Comparison of ENCODE assay signal across 1 cellular context in genomic region chrX:69959712-69960111, GRCh38.
TF ChIP-seq lines count a peak whose summit lies in the region.

No MANE protein-coding gene starts in this region.

TF ChIP-seq in HepG2, 621 proteins besides CTCF, POLR2A, EP300 and RAD21 (continued from another document):
- TF ChIP-seq, protein P1, sequence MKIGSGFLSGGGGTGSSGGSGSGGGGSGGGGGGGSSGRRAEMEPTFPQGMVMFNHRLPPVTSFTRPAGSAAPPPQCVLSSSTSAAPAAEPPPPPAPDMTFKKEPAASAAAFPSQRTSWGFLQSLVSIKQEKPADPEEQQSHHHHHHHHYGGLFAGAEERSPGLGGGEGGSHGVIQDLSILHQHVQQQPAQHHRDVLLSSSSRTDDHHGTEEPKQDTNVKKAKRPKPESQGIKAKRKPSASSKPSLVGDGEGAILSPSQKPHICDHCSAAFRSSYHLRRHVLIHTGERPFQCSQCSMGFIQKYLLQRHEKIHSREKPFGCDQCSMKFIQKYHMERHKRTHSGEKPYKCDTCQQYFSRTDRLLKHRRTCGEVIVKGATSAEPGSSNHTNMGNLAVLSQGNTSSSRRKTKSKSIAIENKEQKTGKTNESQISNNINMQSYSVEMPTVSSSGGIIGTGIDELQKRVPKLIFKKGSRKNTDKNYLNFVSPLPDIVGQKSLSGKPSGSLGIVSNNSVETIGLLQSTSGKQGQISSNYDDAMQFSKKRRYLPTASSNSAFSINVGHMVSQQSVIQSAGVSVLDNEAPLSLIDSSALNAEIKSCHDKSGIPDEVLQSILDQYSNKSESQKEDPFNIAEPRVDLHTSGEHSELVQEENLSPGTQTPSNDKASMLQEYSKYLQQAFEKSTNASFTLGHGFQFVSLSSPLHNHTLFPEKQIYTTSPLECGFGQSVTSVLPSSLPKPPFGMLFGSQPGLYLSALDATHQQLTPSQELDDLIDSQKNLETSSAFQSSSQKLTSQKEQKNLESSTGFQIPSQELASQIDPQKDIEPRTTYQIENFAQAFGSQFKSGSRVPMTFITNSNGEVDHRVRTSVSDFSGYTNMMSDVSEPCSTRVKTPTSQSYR (CRISPR knock-in tag; IDR thresholded peaks at IDR 0.05; ENCODE audit: borderline replicate concordance) = no peak
- no peak for TF ChIP-seq IKZF5 (CRISPR knock-in tag; IDR thresholded peaks at IDR 0.05)
- TF ChIP-seq GATA4 (IDR thresholded peaks at IDR 0.05; ENCODE audit: borderline replicate concordance, low read depth) = no peak
- no peak for TF ChIP-seq PLRG1 (conservative IDR thresholded peaks at IDR 0.05)
- TF ChIP-seq ZNF569 (CRISPR knock-in tag; IDR thresholded peaks at IDR 0.05; ENCODE audit: borderline replicate concordance) = no peak
- no peak for TF ChIP-seq ZSCAN22 (CRISPR knock-in tag; IDR thresholded peaks at IDR 0.05)
- no peak for TF ChIP-seq HNF4A (CRISPR knock-in tag; IDR thresholded peaks at IDR 0.05)
- TF ChIP-seq U2AF2 (IDR thresholded peaks at IDR 0.05; ENCODE audit: low read depth, low read length) = no peak
- TF ChIP-seq EEA1 (CRISPR knock-in tag; IDR thresholded peaks at IDR 0.05; ENCODE audit: borderline replicate concordance) = no peak
- no peak for TF ChIP-seq ZNF552 (CRISPR knock-in tag; IDR thresholded peaks at IDR 0.05; ENCODE audit: borderline replicate concordance)
- no peak for TF ChIP-seq ZNF687 (CRISPR knock-in tag; IDR thresholded peaks at IDR 0.05)
- TF ChIP-seq NFRKB (IDR thresholded peaks at IDR 0.05) = no peak
- TF ChIP-seq MAZ (IDR thresholded peaks at IDR 0.05; ENCODE audit: borderline replicate concordance, low read depth, low read length) = no peak
- no peak for TF ChIP-seq MAZ (CRISPR knock-in tag; IDR thresholded peaks at IDR 0.05; ENCODE audit: low read depth)
- TF ChIP-seq SPEN (CRISPR knock-in tag; IDR thresholded peaks at IDR 0.05; ENCODE audit: low read depth) = no peak
- TF ChIP-seq FIP1L1 (IDR thresholded peaks at IDR 0.05; ENCODE audit: borderline replicate concordance, insufficient read depth, low read depth, low read length) = no peak
